1 cellular context compared by ENCODE assay signal in genomic region chr1:111654839-111655238, GRCh38.
TF ChIP-seq lines count a peak whose summit lies in the region.

No MANE protein-coding gene starts in this region.

TF ChIP-seq in HEK293, 187 proteins besides CTCF, POLR2A, EP300 and RAD21 (continued from another document):
- TF ChIP-seq, protein P1, sequence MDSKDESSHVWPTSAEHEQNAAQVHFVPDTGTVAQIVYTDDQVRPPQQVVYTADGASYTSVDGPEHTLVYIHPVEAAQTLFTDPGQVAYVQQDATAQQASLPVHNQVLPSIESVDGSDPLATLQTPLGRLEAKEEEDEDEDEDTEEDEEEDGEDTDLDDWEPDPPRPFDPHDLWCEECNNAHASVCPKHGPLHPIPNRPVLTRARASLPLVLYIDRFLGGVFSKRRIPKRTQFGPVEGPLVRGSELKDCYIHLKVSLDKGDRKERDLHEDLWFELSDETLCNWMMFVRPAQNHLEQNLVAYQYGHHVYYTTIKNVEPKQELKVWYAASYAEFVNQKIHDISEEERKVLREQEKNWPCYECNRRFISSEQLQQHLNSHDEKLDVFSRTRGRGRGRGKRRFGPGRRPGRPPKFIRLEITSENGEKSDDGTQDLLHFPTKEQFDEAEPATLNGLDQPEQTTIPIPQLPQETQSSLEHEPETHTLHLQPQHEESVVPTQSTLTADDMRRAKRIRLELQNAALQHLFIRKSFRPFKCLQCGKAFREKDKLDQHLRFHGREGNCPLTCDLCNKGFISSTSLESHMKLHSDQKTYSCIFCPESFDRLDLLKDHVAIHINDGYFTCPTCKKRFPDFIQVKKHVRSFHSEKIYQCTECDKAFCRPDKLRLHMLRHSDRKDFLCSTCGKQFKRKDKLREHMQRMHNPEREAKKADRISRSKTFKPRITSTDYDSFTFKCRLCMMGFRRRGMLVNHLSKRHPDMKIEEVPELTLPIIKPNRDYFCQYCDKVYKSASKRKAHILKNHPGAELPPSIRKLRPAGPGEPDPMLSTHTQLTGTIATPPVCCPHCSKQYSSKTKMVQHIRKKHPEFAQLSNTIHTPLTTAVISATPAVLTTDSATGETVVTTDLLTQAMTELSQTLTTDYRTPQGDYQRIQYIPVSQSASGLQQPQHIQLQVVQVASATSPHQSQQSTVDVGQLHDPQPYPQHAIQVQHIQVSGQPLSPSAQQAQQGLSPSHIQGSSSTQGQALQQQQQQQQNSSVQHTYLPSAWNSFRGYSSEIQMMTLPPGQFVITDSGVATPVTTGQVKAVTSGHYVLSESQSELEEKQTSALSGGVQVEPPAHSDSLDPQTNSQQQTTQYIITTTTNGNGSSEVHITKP (tag by site-specific recombination; IDR thresholded peaks at IDR 0.05): no peak
TF ChIP-seq in HEK293: peak in this region for 1.
